Comparison of ENCODE assay signal across 8 cellular contexts in the genomic region with DNA sequence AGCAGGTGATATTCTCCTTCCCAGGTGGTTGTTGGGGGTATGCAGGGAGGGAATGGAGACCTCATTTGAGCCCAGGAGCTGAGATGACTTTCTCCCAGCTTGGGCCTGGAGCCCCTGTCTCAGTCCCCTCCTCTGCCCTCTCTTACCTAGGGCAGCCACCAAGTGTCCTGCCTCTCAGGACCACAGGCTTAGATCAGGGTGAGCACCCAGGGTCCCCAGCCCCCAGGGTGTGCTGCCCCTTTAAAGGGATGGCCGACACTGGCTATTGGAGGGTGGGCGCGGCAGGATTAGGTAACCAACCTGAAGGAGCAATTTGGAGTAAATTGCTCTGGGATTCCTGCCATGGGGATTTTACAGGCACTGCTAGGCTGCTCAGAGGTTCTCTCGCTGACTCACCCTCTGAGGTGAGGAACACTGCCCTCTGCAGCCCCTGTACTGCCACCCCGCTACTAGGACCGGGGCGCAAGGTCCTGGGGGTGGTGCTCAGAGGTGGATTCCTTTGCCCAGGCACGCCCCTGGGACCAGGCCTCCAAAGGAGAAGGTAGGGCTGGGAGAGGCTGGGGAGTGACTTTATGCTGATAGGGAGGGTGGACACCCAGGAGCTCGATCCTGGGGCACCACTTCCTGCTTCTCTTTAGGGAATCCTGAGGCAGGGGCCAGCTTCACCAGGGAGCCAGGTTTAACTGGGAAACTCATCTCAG. TPM values are rescaled to one million over a fixed set of nuclear protein-coding genes. Genes with fewer than 3 reads are reported as not detected.
DNase-seq lines count a peak whose midpoint lies in the region; ATAC-seq and TF ChIP-seq lines count a peak whose summit lies in the region.

No MANE protein-coding gene starts in this region.

- no peaks in the 10 kb centered on the region for H3K36me3 ChIP-seq in mucosa of descending colon (ENCODE audit: low read depth)

- peaks cover 30% of the 10 kb centered on the region for H3K4me1 ChIP-seq in mucosa of descending colon (ENCODE audit: low read depth)

- no peaks in the 10 kb centered on the region for H3K9me3 ChIP-seq in mucosa of descending colon

- peaks cover 2% of the 10 kb centered on the region; the same call in 1 of the 2 replicates for H3K27me3 Mint-ChIP-seq in HFFc6 (ENCODE audit: insufficient read depth)

- peak; percentile 65 for TF ChIP-seq CTCF in HFFc6 (IDR thresholded peaks at IDR 0.05)
- peak; percentile 55 for TF ChIP-seq CTCF in mucosa of descending colon (IDR thresholded peaks at IDR 0.05)

- peak overlapping the region; percentile 78; the same call in 1 of the 2 replicates for H3K4me3 Mint-ChIP-seq in HFFc6

- H3K9me3 Mint-ChIP-seq in HFFc6: no peaks in the 10 kb centered on the region

- H3K4me1 Mint-ChIP-seq in HFFc6 (ENCODE audit: low read depth): peaks cover 13% of the 10 kb centered on the region

- peak overlapping the region; percentile 81 for H3K4me3 ChIP-seq in mucosa of descending colon

- H3K27ac Mint-ChIP-seq in HFFc6: peak overlapping the region; percentile 34; the same call in 1 of the 2 replicates

- no peaks in the 10 kb centered on the region for H3K36me3 Mint-ChIP-seq in HFFc6 (ENCODE audit: low read depth)

- ATAC-seq in mucosa of descending colon: peak; percentile 83
- ATAC-seq in GM19467 (IDR thresholded peaks at IDR 0.05; ENCODE audit: unreplicated experiment): no peak
- ATAC-seq in GM18861 (IDR thresholded peaks at IDR 0.05; ENCODE audit: unreplicated experiment): no peak

- intact Hi-C loops in mucosa of descending colon (cut with DNase I, micrococcal nuclease) (no loop called here), posterior cingulate gyrus (cut with DNase I) (loop anchor here (10.0 kb wide), 1 partner anchor 64 kb away; no protein-coding TSS in a partner anchor)

- peak; percentile 90 for DNase-seq in DMS153 (lab: John Stamatoyannopoulos, UW)
- peak; percentile 65 for DNase-seq in HFFc6
- peak; percentile 34 for DNase-seq in NOMO-1 treated with DMSO at 0.1 percent for 48 hours (lab: John Stamatoyannopoulos, UW; ENCODE audit: unreplicated experiment)
- peak; percentile 75 for DNase-seq in cerebellum (ENCODE audit: low spot score)
- peak; percentile 93 to 96 (median 93) for DNase-seq in mucosa of descending colon
- no peak for DNase-seq in posterior cingulate gyrus

RNA-seq across cellular contexts. Expression of a gene that starts 1.5 kb away (rescaled TPM):
- total RNA-seq in HFFc6 (2021; fragmentation: NEBNext Ultra II Directional; extraction: Animal tissue kit (Norgen Biotek cat#: 25700)): 1 to 10 TPM; 1.5 to 2.6 (median 1.7) TPM
- 12.5 TPM for total RNA-seq in cerebellum
- 100 to 1,000 TPM in 2 of 3 donors, 10 to 100 TPM in 1; 81.4 to 183 (median 146) TPM for total RNA-seq in mucosa of descending colon

RNA-seq across cellular contexts. Expression of a gene that starts 58.8 kb away (rescaled TPM):
- 100 to 1,000 TPM; 440 to 699 (median 668) TPM for total RNA-seq in HFFc6 (2021; fragmentation: NEBNext Ultra II Directional; extraction: Animal tissue kit (Norgen Biotek cat#: 25700))
- 304 TPM for total RNA-seq in cerebellum
- 100 to 1,000 TPM; 186 to 463 (median 271) TPM for total RNA-seq in mucosa of descending colon

Comparison
In these comparisons a context has a peak if more than half of its experiments do, and no peak if none do; other contexts are left out.
1. DNase-seq: peak in DMS153 (single experiment), HFFc6 (single experiment), NOMO-1 treated with DMSO at 0.1 percent for 48 hours (single experiment), cerebellum (single experiment) and mucosa of descending colon (3 of 3); none in posterior cingulate gyrus (0 of 10).